ENCODE assay signal across 29 cellular contexts in the genomic region with DNA sequence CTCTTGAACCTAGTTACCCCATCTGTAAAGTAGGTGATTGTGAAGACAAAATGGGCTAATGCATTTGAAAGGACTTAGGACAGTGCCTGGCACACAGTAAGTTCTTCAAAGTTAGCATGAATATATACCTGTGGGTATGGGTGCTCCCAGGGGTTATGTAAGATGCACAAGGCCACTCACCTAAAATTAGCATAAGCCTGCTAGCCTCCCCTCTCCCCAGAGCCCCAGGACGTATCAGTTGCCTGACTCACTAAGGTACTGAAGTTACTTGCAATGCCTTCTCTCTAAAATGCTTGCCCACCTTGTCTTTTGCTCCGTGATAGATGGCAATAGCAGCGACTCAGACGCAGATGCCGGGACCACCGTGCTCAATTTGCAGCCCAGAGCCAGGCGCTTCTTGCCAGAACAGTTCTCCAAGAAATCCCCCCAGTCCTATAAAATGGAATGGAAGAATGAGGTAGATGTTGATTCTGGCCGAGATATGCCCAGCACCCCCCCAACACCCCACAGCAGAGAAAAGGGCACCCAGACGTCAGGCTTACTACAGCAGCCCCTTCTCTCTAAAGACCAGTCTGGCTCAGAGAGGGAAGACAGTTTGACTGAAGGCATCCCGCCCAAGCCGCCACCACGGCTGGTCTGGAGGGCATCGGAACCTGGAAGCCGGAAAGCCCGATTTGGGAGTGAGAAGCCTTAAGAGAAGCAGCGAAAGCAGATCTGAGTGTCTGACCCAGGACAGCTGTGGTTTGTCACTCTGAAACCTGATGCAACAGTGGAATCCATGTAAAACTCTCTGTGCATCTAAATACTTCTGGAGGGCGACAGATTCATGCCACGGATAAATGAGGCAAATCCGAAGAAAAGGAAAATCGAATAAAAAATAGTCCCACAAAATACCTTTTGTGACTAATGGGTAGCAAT.
"Had no signal": no experiment of that assay in that cellular context is flagged by ENCODE, and none has a peak within 500 bp of the region (broad histone marks: within the 10 kb centered on the region; RNA-seq: fewer than 3 reads in every experiment).

No MANE protein-coding gene starts in this region.

- H3K9me3 ChIP-seq: breast epithelium, esophagus squamous epithelium, heart right ventricle, left ventricle myocardium inferior, pancreas, testis, transverse colon had no signal

- H3K27me3 ChIP-seq: breast epithelium, pancreas, testis, transverse colon had no signal

- H3K36me3 ChIP-seq: breast epithelium, esophagus squamous epithelium, heart right ventricle, left ventricle myocardium inferior, pancreas had no signal

- H3K27ac ChIP-seq: breast epithelium, esophagus squamous epithelium, heart right ventricle, left ventricle myocardium inferior, pancreas, skin epidermis, testis, transverse colon, VCaP had no signal

- H3K9me3 Mint-ChIP-seq: activated CD4-positive, alpha-beta memory T cell treated with anti-CD3 and anti-CD28 coated beads, Interleukin-2, amount 10 ng/mL, durations not matched to agents 7 days and 5 days; activated naive CD4-positive, alpha-beta T cell treated with anti-CD3 and anti-CD28 coated beads, Interleukin-2, amount 50 U/mL, for 24 hours; activated naive CD8-positive, alpha-beta T cell treated with anti-CD3 and anti-CD28 coated beads, Interleukin-2, amount 50 U/mL, for 24 hours; activated T-helper 2 cell treated with anti-CD3 and anti-CD28 coated beads, Interferon-gamma antibody, Interleukin-2, Interleukin-4, amounts not matched to agents 10 μg/mL and 5 μg/mL and 100 μg/mL, durations not matched to agents 14 hours and 24 hours and 36 hours; dendritic cell treated with granulocyte-macrophage colony-stimulating factor and Interleukin-4, amounts not matched to agents 40 ng/mL and 50 ng/mL, for 4 days; mesothelial cell of epicardium; naive thymus-derived CD8-positive, alpha-beta T cell; neural crest cell had no signal

- H3K4me1 Mint-ChIP-seq: activated CD4-positive, alpha-beta memory T cell treated with anti-CD3 and anti-CD28 coated beads, Interleukin-2, amount 10 ng/mL, durations not matched to agents 7 days and 5 days; activated naive CD4-positive, alpha-beta T cell treated with anti-CD3 and anti-CD28 coated beads, Interleukin-2, amount 50 U/mL, for 24 hours; activated naive CD8-positive, alpha-beta T cell treated with anti-CD3 and anti-CD28 coated beads, Interleukin-2, amount 50 U/mL, for 24 hours; mesothelial cell of epicardium; naive thymus-derived CD8-positive, alpha-beta T cell; neural crest cell had no signal

- DNase-seq: activated CD4-positive, alpha-beta memory T cell treated with anti-CD3 and anti-CD28 coated beads, Interleukin-2, amount 10 ng/mL, durations not matched to agents 7 days and 5 days; activated CD4-positive, alpha-beta T cell treated with anti-CD3 and anti-CD28 coated beads for 48 hours; activated CD8-positive, alpha-beta memory T cell treated with anti-CD3 and anti-CD28 coated beads, Interleukin-2, amount 50 U/mL, for 48 hours; activated naive CD8-positive, alpha-beta T cell treated with anti-CD3 and anti-CD28 coated beads, Interleukin-2, amount 50 U/mL, for 24 hours; activated T-cell treated with anti-CD3 and anti-CD28 coated beads, Interleukin-2, amount 50 U/mL, for 48 hours; central memory CD4-positive, alpha-beta T cell; esophagus squamous epithelium; foreskin melanocyte; heart right ventricle; left ventricle myocardium inferior; naive thymus-derived CD8-positive, alpha-beta T cell; nucleus accumbens; pancreas; right cardiac atrium; stimulated activated CD4-positive, alpha-beta T cell treated with anti-CD3 and anti-CD28 coated beads, Interleukin-12 subunit alpha, Interleukin-12 subunit beta, amount 100 ng/mL, for 4 hours; stimulated activated CD4-positive, alpha-beta T cell treated with anti-CD3 and anti-CD28 coated beads, Interleukin-4, amount 100 ng/mL, for 1 hour; stimulated activated naive CD8-positive, alpha-beta T cell treated with anti-CD3 and anti-CD28 coated beads, Interleukin-15, Interleukin-2, amounts not matched to agents 100 U/mL and 50 U/mL, for 24 hours; testis; transverse colon had no signal

- ATAC-seq: activated CD4-positive, CD25-positive, alpha-beta regulatory T cell treated with anti-CD3 and anti-CD28 coated beads, Interleukin-2, amount 50 U/mL, for 24 hours; activated naive CD8-positive, alpha-beta T cell treated with anti-CD3 and anti-CD28 coated beads, Interleukin-2, amount 50 U/mL, for 24 hours; heart right ventricle; naive thymus-derived CD8-positive, alpha-beta T cell; right cardiac atrium; stimulated activated naive CD8-positive, alpha-beta T cell treated with anti-CD3 and anti-CD28 coated beads, Interleukin-15, Interleukin-2, amounts not matched to agents 100 U/mL and 50 U/mL, for 24 hours had no signal

- H3K4me1 ChIP-seq: breast epithelium, esophagus squamous epithelium, heart right ventricle, left ventricle myocardium inferior, pancreas, testis, transverse colon had no signal

- H3K4me3 ChIP-seq: breast epithelium, esophagus squamous epithelium, heart right ventricle, left ventricle myocardium inferior, lung, pancreas, skin epidermis, testis, transverse colon had no signal

- H3K36me3 Mint-ChIP-seq: activated naive CD4-positive, alpha-beta T cell treated with anti-CD3 and anti-CD28 coated beads, Interleukin-2, amount 50 U/mL, for 24 hours; mesothelial cell of epicardium; naive thymus-derived CD8-positive, alpha-beta T cell had no signal

- H3K27ac Mint-ChIP-seq: activated CD4-positive, alpha-beta memory T cell treated with anti-CD3 and anti-CD28 coated beads, Interleukin-2, amount 10 ng/mL, durations not matched to agents 7 days and 5 days; activated naive CD4-positive, alpha-beta T cell treated with anti-CD3 and anti-CD28 coated beads, Interleukin-2, amount 50 U/mL, for 24 hours; activated naive CD8-positive, alpha-beta T cell treated with anti-CD3 and anti-CD28 coated beads, Interleukin-2, amount 50 U/mL, for 24 hours; activated T-helper 2 cell treated with anti-CD3 and anti-CD28 coated beads, Interferon-gamma antibody, Interleukin-2, Interleukin-4, amounts not matched to agents 10 μg/mL and 5 μg/mL and 100 μg/mL, durations not matched to agents 14 hours and 24 hours and 36 hours; dendritic cell treated with granulocyte-macrophage colony-stimulating factor and Interleukin-4, amounts not matched to agents 40 ng/mL and 50 ng/mL, for 4 days; mesothelial cell of epicardium had no signal

- H3K4me3 Mint-ChIP-seq: activated CD4-positive, alpha-beta memory T cell treated with anti-CD3 and anti-CD28 coated beads, Interleukin-2, amount 10 ng/mL, durations not matched to agents 7 days and 5 days; activated naive CD4-positive, alpha-beta T cell treated with anti-CD3 and anti-CD28 coated beads, Interleukin-2, amount 50 U/mL, for 24 hours; activated naive CD8-positive, alpha-beta T cell treated with anti-CD3 and anti-CD28 coated beads, Interleukin-2, amount 50 U/mL, for 24 hours; dendritic cell treated with granulocyte-macrophage colony-stimulating factor and Interleukin-4, amounts not matched to agents 40 ng/mL and 50 ng/mL, for 4 days; mesothelial cell of epicardium; naive thymus-derived CD8-positive, alpha-beta T cell; neural crest cell had no signal
